Comparison of ENCODE assay signal across 1 cellular context in the genomic region with DNA sequence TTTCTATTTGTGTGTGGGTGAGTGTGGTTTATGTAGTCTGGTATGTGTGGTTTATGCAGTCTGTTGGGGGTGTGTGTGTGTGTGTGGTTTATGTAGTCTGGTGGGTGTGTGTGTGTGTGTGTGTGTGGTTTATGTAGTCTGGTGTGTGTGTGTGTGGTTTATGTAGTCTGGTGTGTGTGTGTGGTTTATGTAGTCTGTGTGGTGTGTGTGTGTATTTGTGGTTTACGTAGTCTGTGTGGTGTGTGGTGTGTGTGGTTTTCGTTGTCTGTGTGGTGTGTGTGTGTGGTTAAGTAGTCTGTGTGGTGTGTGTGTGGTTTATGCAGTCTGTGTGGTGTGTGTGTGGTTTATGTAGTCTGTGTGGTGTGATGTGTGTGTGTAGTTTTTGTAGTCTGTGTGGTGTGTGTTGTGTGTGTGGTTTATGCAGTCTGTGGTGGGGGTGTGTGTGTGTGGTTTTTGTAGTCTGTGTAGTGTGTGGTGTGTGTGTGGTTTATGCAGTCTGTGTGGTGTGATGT.
TF ChIP-seq lines count a peak whose summit lies in the region.

No MANE protein-coding gene starts in this region.

TF ChIP-seq in GM12878, 131 proteins besides CTCF, POLR2A, EP300 and RAD21:
- peak; percentile 63 for TF ChIP-seq POLR2AphosphoS5 (IDR thresholded peaks at IDR 0.05; ENCODE audit: low read length)
- TF ChIP-seq BMI1 (IDR thresholded peaks at IDR 0.05; ENCODE audit: borderline replicate concordance), result peak; percentile 50; the same call in 1 of the 2 replicates
- TF ChIP-seq ZNF207 (IDR thresholded peaks at IDR 0.05; ENCODE audit: borderline replicate concordance), result no peak
- peak; percentile 97 for TF ChIP-seq RUNX3 (IDR thresholded peaks at IDR 0.05; ENCODE audit: low read length)
- TF ChIP-seq, protein P1, sequence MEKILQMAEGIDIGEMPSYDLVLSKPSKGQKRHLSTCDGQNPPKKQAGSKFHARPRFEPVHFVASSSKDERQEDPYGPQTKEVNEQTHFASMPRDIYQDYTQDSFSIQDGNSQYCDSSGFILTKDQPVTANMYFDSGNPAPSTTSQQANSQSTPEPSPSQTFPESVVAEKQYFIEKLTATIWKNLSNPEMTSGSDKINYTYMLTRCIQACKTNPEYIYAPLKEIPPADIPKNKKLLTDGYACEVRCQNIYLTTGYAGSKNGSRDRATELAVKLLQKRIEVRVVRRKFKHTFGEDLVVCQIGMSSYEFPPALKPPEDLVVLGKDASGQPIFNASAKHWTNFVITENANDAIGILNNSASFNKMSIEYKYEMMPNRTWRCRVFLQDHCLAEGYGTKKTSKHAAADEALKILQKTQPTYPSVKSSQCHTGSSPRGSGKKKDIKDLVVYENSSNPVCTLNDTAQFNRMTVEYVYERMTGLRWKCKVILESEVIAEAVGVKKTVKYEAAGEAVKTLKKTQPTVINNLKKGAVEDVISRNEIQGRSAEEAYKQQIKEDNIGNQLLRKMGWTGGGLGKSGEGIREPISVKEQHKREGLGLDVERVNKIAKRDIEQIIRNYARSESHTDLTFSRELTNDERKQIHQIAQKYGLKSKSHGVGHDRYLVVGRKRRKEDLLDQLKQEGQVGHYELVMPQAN (conservative IDR thresholded peaks at IDR 0.05), result no peak
- TF ChIP-seq, protein P2, sequence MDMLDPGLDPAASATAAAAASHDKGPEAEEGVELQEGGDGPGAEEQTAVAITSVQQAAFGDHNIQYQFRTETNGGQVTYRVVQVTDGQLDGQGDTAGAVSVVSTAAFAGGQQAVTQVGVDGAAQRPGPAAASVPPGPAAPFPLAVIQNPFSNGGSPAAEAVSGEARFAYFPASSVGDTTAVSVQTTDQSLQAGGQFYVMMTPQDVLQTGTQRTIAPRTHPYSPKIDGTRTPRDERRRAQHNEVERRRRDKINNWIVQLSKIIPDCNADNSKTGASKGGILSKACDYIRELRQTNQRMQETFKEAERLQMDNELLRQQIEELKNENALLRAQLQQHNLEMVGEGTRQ (IDR thresholded peaks at IDR 0.05; ENCODE audit: borderline replicate concordance, low read depth, low read length), result no peak
- TF ChIP-seq POU2F2 (IDR thresholded peaks at IDR 0.05; ENCODE audit: borderline replicate concordance, low read depth, low read length), result 0 out of 3 replicates have a peak, but pooled peaks have one; percentile 19
- TF ChIP-seq, protein P3, sequence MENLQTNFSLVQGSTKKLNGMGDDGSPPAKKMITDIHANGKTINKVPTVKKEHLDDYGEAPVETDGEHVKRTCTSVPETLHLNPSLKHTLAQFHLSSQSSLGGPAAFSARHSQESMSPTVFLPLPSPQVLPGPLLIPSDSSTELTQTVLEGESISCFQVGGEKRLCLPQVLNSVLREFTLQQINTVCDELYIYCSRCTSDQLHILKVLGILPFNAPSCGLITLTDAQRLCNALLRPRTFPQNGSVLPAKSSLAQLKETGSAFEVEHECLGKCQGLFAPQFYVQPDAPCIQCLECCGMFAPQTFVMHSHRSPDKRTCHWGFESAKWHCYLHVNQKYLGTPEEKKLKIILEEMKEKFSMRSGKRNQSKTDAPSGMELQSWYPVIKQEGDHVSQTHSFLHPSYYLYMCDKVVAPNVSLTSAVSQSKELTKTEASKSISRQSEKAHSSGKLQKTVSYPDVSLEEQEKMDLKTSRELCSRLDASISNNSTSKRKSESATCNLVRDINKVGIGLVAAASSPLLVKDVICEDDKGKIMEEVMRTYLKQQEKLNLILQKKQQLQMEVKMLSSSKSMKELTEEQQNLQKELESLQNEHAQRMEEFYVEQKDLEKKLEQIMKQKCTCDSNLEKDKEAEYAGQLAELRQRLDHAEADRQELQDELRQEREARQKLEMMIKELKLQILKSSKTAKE (IDR thresholded peaks at IDR 0.05; ENCODE audit: low read depth, poor library complexity, severe bottlenecking), result peak; percentile 84
- TF ChIP-seq NBN (IDR thresholded peaks at IDR 0.05), result peak; percentile 95
- no peak for TF ChIP-seq TARDBP (IDR thresholded peaks at IDR 0.05; ENCODE audit: borderline replicate concordance)
- peak; percentile 32 for TF ChIP-seq MEF2B (IDR thresholded peaks at IDR 0.05; ENCODE audit: partially characterized antibody, poor library complexity, severe bottlenecking)
- no peak for TF ChIP-seq HDAC2 (IDR thresholded peaks at IDR 0.05)
- no peak for TF ChIP-seq NR2C2 (IDR thresholded peaks at IDR 0.05; ENCODE audit: borderline replicate concordance, control insufficient read depth, insufficient read length, low read depth)
- no peak for TF ChIP-seq KDM1A (IDR thresholded peaks at IDR 0.05; ENCODE audit: borderline replicate concordance)
- no peak for TF ChIP-seq KAT2A (conservative IDR thresholded peaks at IDR 0.05; ENCODE audit: control insufficient read depth, low read depth, low read length)
- TF ChIP-seq JUND (IDR thresholded peaks at IDR 0.05; ENCODE audit: low read depth, low read length), result no peak
- TF ChIP-seq ATF7 (IDR thresholded peaks at IDR 0.05; ENCODE audit: low read depth), result peak; percentile 81
- TF ChIP-seq CBFB (IDR thresholded peaks at IDR 0.05; ENCODE audit: low read depth), result peak; percentile 64
- TF ChIP-seq, protein P4, sequence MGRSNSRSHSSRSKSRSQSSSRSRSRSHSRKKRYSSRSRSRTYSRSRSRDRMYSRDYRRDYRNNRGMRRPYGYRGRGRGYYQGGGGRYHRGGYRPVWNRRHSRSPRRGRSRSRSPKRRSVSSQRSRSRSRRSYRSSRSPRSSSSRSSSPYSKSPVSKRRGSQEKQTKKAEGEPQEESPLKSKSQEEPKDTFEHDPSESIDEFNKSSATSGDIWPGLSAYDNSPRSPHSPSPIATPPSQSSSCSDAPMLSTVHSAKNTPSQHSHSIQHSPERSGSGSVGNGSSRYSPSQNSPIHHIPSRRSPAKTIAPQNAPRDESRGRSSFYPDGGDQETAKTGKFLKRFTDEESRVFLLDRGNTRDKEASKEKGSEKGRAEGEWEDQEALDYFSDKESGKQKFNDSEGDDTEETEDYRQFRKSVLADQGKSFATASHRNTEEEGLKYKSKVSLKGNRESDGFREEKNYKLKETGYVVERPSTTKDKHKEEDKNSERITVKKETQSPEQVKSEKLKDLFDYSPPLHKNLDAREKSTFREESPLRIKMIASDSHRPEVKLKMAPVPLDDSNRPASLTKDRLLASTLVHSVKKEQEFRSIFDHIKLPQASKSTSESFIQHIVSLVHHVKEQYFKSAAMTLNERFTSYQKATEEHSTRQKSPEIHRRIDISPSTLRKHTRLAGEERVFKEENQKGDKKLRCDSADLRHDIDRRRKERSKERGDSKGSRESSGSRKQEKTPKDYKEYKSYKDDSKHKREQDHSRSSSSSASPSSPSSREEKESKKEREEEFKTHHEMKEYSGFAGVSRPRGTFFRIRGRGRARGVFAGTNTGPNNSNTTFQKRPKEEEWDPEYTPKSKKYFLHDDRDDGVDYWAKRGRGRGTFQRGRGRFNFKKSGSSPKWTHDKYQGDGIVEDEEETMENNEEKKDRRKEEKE (IDR thresholded peaks at IDR 0.05), result no peak
- TF ChIP-seq HDGF (IDR thresholded peaks at IDR 0.05), result peak; percentile 80; the same call in 1 of the 2 replicates
- no peak for TF ChIP-seq ZNF24 (IDR thresholded peaks at IDR 0.05)
- TF ChIP-seq, protein P5, sequence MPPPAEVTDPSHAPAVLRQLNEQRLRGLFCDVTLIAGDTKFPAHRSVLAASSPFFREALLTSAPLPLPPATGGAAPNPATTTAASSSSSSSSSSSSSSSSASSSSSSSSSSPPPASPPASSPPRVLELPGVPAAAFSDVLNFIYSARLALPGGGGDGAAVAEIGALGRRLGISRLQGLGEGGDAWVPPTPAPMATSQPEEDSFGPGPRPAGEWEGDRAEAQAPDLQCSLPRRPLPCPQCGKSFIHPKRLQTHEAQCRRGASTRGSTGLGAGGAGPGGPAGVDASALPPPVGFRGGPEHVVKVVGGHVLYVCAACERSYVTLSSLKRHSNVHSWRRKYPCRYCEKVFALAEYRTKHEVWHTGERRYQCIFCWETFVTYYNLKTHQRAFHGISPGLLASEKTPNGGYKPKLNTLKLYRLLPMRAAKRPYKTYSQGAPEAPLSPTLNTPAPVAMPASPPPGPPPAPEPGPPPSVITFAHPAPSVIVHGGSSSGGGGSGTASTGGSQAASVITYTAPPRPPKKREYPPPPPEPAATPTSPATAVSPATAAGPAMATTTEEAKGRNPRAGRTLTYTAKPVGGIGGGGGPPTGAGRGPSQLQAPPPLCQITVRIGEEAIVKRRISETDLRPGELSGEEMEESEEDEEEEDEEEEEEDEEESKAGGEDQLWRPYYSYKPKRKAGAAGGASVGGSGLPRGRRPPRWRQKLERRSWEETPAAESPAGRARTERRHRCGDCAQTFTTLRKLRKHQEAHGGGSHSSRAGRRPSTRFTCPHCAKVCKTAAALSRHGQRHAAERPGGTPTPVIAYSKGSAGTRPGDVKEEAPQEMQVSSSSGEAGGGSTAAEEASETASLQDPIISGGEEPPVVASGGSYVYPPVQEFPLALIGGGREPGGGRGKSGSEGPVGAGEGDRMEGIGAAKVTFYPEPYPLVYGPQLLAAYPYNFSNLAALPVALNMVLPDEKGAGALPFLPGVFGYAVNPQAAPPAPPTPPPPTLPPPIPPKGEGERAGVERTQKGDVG (CRISPR knock-in tag; IDR thresholded peaks at IDR 0.05), result no peak
- peak; percentile 68 for TF ChIP-seq MTA2 (IDR thresholded peaks at IDR 0.05; ENCODE audit: low read depth)
- TF ChIP-seq, protein P6, sequence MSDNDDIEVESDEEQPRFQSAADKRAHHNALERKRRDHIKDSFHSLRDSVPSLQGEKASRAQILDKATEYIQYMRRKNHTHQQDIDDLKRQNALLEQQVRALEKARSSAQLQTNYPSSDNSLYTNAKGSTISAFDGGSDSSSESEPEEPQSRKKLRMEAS (IDR thresholded peaks at IDR 0.05; ENCODE audit: low read depth, low read length), result no peak
- no peak for TF ChIP-seq SMAD1 (IDR thresholded peaks at IDR 0.05; ENCODE audit: low read depth, partially characterized antibody)
- TF ChIP-seq NFYA (IDR thresholded peaks at IDR 0.05; ENCODE audit: borderline replicate concordance, low read depth, low read length), result no peak
- no peak for TF ChIP-seq LARP7 (IDR thresholded peaks at IDR 0.05)
- TF ChIP-seq NR2F1 (conservative IDR thresholded peaks at IDR 0.05), result 0 out of 2 replicates have a peak, but pooled peaks have one; percentile 21
- no peak for TF ChIP-seq ZBED1 (IDR thresholded peaks at IDR 0.05; ENCODE audit: borderline replicate concordance)
- TF ChIP-seq BHLHE40 (IDR thresholded peaks at IDR 0.05; ENCODE audit: borderline replicate concordance in 1 of 2, low read depth in 2 of 2, low read length in 1 of 2), result peak; percentile 21 to 47; a peak in 3 of 4 replicates
- no peak for TF ChIP-seq YBX1 (IDR thresholded peaks at IDR 0.05)
- TF ChIP-seq PAX5 (IDR thresholded peaks at IDR 0.05; ENCODE audit: borderline replicate concordance, low read depth, low read length), result no peak; the same call in 1 of the 2 replicates
- 0 out of 2 replicates have a peak, but pooled peaks have one; percentile 49 for TF ChIP-seq TBL1XR1 (IDR thresholded peaks at IDR 0.05; ENCODE audit: low read depth, low read length)
- TF ChIP-seq CREM (IDR thresholded peaks at IDR 0.05; ENCODE audit: low read depth), result peak; percentile 37; the same call in 1 of the 2 replicates
- no peak for TF ChIP-seq SP1 (IDR thresholded peaks at IDR 0.05; ENCODE audit: low read depth, low read length)
- TF ChIP-seq NRF1 (conservative IDR thresholded peaks at IDR 0.05; ENCODE audit: low read depth, low read length), result no peak
- TF ChIP-seq SPI1 (IDR thresholded peaks at IDR 0.05; ENCODE audit: borderline replicate concordance, insufficient read depth, low read depth, low read length), result no peak
- no peak for TF ChIP-seq MXI1 (IDR thresholded peaks at IDR 0.05; ENCODE audit: low read depth, low read length)
- no peak for TF ChIP-seq RAD51 (IDR thresholded peaks at IDR 0.05)
- TF ChIP-seq BCL11A (IDR thresholded peaks at IDR 0.05; ENCODE audit: low read depth, low read length), result 0 out of 2 replicates have a peak, but pooled peaks have one; percentile 10
- TF ChIP-seq, protein P7, sequence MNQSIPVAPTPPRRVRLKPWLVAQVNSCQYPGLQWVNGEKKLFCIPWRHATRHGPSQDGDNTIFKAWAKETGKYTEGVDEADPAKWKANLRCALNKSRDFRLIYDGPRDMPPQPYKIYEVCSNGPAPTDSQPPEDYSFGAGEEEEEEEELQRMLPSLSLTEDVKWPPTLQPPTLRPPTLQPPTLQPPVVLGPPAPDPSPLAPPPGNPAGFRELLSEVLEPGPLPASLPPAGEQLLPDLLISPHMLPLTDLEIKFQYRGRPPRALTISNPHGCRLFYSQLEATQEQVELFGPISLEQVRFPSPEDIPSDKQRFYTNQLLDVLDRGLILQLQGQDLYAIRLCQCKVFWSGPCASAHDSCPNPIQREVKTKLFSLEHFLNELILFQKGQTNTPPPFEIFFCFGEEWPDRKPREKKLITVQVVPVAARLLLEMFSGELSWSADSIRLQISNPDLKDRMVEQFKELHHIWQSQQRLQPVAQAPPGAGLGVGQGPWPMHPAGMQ (IDR thresholded peaks at IDR 0.05; ENCODE audit: borderline replicate concordance), result peak; percentile 90
- TF ChIP-seq EED (IDR thresholded peaks at IDR 0.05; ENCODE audit: low read depth), result peak; percentile 17; the same call in 1 of the 2 replicates
- TF ChIP-seq IKZF2 (IDR thresholded peaks at IDR 0.05), result peak in 1 of 2 experiments; percentile 75; a peak in 3 of 4 replicates
- TF ChIP-seq, protein P8, sequence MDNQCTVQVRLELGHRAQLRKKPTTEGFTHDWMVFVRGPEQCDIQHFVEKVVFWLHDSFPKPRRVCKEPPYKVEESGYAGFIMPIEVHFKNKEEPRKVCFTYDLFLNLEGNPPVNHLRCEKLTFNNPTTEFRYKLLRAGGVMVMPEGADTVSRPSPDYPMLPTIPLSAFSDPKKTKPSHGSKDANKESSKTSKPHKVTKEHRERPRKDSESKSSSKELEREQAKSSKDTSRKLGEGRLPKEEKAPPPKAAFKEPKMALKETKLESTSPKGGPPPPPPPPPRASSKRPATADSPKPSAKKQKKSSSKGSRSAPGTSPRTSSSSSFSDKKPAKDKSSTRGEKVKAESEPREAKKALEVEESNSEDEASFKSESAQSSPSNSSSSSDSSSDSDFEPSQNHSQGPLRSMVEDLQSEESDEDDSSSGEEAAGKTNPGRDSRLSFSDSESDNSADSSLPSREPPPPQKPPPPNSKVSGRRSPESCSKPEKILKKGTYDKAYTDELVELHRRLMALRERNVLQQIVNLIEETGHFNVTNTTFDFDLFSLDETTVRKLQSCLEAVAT (IDR thresholded peaks at IDR 0.05), result peak; percentile 99
